1 cellular context compared by ENCODE assay signal in the genomic region with DNA sequence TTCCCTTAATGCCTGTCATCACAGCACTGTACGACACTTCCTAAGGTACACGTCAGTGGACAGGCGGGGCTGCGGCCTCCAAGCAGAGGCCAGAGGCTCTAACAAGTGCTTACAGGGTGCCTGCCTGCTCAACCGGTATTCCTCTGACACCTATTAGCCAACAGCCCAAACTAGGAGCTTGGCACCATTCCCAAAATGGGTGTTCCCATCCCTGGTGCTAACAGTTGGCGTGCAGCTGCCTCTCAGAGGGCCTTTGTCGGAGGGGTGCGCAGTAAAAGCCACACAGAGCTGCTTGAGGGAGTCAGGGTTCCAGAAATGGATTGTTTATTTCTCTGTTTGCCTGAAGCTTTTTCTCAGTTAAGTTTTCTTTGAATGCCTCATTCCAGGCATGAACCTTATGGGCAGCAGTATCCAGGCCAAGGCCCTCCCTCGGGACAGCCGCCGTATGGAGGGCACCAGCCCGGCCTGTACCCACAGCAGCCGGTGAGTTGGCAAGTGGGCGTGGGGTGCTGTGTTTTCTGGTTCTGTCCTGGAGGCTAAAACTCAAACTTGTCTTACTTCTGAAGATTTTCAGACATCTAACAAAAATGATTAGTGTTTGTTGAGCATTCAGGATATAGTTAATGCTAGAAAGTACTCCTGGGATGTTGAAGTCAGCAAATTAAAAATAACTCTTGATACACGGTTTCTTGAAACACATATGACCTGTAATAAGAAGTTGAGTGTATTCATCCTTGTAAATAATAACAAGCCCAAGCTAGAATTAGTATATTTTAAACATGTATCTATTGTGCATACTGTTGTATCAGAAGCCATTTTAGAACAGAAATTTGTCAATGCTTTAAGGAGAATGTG.
TF ChIP-seq lines count a peak whose summit lies in the region.

No MANE protein-coding gene starts in this region.

TF ChIP-seq in SK-N-SH treated with all-trans-retinoic acid at 6 μM for 48 hours, 23 proteins besides CTCF, POLR2A, EP300 and RAD21 (continued from another document):
- TF ChIP-seq, protein P1, sequence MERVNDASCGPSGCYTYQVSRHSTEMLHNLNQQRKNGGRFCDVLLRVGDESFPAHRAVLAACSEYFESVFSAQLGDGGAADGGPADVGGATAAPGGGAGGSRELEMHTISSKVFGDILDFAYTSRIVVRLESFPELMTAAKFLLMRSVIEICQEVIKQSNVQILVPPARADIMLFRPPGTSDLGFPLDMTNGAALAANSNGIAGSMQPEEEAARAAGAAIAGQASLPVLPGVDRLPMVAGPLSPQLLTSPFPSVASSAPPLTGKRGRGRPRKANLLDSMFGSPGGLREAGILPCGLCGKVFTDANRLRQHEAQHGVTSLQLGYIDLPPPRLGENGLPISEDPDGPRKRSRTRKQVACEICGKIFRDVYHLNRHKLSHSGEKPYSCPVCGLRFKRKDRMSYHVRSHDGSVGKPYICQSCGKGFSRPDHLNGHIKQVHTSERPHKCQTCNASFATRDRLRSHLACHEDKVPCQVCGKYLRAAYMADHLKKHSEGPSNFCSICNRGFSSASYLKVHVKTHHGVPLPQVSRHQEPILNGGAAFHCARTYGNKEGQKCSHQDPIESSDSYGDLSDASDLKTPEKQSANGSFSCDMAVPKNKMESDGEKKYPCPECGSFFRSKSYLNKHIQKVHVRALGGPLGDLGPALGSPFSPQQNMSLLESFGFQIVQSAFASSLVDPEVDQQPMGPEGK (CRISPR knock-in tag; IDR thresholded peaks at IDR 0.05; ENCODE audit: borderline replicate concordance), result no peak
- no peak for TF ChIP-seq GLIS3 (CRISPR knock-in tag; IDR thresholded peaks at IDR 0.05)
- TF ChIP-seq, protein P2, sequence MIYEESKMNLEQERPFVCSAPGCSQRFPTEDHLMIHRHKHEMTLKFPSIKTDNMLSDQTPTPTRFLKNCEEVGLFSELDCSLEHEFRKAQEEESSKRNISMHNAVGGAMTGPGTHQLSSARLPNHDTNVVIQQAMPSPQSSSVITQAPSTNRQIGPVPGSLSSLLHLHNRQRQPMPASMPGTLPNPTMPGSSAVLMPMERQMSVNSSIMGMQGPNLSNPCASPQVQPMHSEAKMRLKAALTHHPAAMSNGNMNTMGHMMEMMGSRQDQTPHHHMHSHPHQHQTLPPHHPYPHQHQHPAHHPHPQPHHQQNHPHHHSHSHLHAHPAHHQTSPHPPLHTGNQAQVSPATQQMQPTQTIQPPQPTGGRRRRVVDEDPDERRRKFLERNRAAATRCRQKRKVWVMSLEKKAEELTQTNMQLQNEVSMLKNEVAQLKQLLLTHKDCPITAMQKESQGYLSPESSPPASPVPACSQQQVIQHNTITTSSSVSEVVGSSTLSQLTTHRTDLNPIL (CRISPR knock-in tag; IDR thresholded peaks at IDR 0.05; ENCODE audit: low read depth), result no peak
- TF ChIP-seq RARB (CRISPR knock-in tag; IDR thresholded peaks at IDR 0.05), result no peak
